ENCODE assay signal across 9 cellular contexts in the genomic region with DNA sequence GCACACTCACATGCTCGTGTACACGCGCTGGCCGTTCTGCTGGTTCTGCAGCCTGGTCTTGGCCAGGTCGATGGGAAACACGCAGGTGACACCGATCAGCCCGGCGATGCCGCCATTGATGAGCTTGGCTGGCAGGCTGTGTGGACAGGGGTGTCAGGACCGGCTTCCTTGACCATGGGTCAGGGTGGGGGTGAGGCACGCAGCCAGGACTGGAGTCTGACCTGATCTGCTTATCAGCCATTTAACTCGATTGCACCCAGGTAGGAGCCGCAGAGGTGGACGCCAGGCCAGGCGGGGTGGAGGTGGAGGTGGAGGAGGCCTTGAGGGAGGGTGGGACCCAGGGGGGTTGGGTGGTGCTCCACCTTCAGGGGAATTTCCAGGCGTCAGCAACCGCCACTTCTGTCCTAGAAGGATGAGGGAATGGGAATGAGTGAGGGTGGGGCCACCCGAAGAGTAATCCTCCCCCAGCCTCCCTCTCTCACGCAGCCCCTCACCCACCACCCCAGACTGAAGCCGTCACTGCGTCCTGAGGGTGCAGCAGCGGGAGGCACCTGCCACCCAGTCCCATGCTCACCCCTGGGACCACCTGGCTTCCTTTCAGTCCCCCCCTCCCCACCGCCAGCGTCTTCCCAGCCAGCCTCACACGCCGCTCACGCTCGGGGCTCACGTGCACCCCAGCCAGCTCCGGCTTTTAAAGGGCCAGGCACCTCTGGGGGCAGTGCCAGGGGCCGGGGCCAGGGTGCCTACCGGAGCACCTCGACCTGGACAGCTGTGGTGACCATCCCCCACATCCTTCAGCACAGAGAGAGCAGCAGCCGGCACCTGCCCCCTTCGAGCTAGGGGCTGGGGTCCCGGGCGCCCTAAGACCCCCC. TPM values are rescaled to one million over a fixed set of nuclear protein-coding genes. Genes with fewer than 3 reads are reported as not detected.
DNase-seq lines count a peak whose midpoint lies in the region; ATAC-seq and TF ChIP-seq lines count a peak whose summit lies in the region.
"Had no signal": no experiment of that assay in that cellular context is flagged by ENCODE, and none has a peak within 500 bp of the region (broad histone marks: within the 10 kb centered on the region; RNA-seq: fewer than 3 reads in every experiment).

No MANE protein-coding gene starts in this region.

- peak overlapping the region; percentile 94 for H3K9ac ChIP-seq in SU-DHL-6 (ENCODE audit: low read length)
- H3K9ac ChIP-seq: parathyroid adenoma had no signal

- H3K27ac Mint-ChIP-seq in activated CD4-positive, alpha-beta T cell treated with anti-CD3 and anti-CD28 coated beads for 36 hours = no peak overlapping the region

- H3K9me3 Mint-ChIP-seq in activated CD4-positive, alpha-beta T cell treated with anti-CD3 and anti-CD28 coated beads for 36 hours (ENCODE audit: low read depth) = no peaks in the 10 kb centered on the region

- no peaks in the 10 kb centered on the region for H3K9me3 ChIP-seq in SU-DHL-6 (ENCODE audit: insufficient read depth, low read length)
- no peaks in the 10 kb centered on the region for H3K9me3 ChIP-seq in testis

- peaks cover 2% of the 10 kb centered on the region; the same call in 1 of the 2 replicates for H4K20me1 ChIP-seq in SU-DHL-6 (ENCODE audit: low read depth, low read length)

- H3K27me3 Mint-ChIP-seq in activated CD4-positive, alpha-beta T cell treated with anti-CD3 and anti-CD28 coated beads for 36 hours = no peaks in the 10 kb centered on the region

- peaks cover 8% of the 10 kb centered on the region; the same call in 1 of the 2 replicates for H3F3A ChIP-seq in SU-DHL-6 (ENCODE audit: insufficient read depth)

- ATAC-seq in activated CD4-positive, alpha-beta T cell treated with anti-CD3 and anti-CD28 coated beads for 36 hours = no peak
- ATAC-seq in GM21723 (IDR thresholded peaks at IDR 0.05; ENCODE audit: unreplicated experiment) = no peak
- ATAC-seq in HG03520 (IDR thresholded peaks at IDR 0.05; ENCODE audit: unreplicated experiment) = no peak

- H3K27ac ChIP-seq in SU-DHL-6 (ENCODE audit: low read depth, low read length) = no peak overlapping the region; the same call in 1 of the 2 replicates
- peak overlapping the region; percentile 64 to 83 for H3K27ac ChIP-seq in testis
- H3K27ac ChIP-seq: parathyroid adenoma had no signal

- H3K27me3 ChIP-seq in SU-DHL-6 (ENCODE audit: low read length) = no peaks in the 10 kb centered on the region
- no peaks in the 10 kb centered on the region for H3K27me3 ChIP-seq in testis

- H3K4me2 ChIP-seq in SU-DHL-6 (ENCODE audit: low read depth, low read length, poor library complexity, severe bottlenecking) = peak overlapping the region; percentile 80

- H2AFZ ChIP-seq in SU-DHL-6 (ENCODE audit: low read depth, low read length, severe bottlenecking) = no peak overlapping the region
- H2AFZ ChIP-seq: parathyroid adenoma had no signal

- peaks cover 27% of the 10 kb centered on the region for H3K4me1 ChIP-seq in testis

- intact Hi-C loops in activated CD4-positive, alpha-beta T cell treated with anti-CD3 and anti-CD28 coated beads for 36 hours (cut with DNase I, micrococcal nuclease) = loop anchor here (5.0 to 10.0 kb wide), 2 partner anchors 220 to 483 kb away; partner anchors contain the start of genes IFITM1 (in 1 of the 2) and PHRF1 (in 1 of the 2)
- intact Hi-C loops in testis (cut with DNase I; ENCODE audit: low total_unique reads) = no loop called here

- POLR2A ChIA-PET in activated CD4-positive, alpha-beta T cell treated with anti-CD3 and anti-CD28 coated beads for 36 hours (lab: Charles Lee) = interaction anchor here (0.8 to 0.9 kb wide), 2 partner anchors 9 to 20 kb away, joined by 3 read pairs; no protein-coding TSS in a partner anchor

- H3K79me2 ChIP-seq in SU-DHL-6 (ENCODE audit: insufficient read depth, low read length) = peaks cover 15% of the 10 kb centered on the region; the same call in 1 of the 2 replicates
- H3K79me2 ChIP-seq: parathyroid adenoma had no signal

- no peak for TF ChIP-seq POLR2A in testis (IDR thresholded peaks at IDR 0.05)

- H3K4me3 Mint-ChIP-seq in activated CD4-positive, alpha-beta T cell treated with anti-CD3 and anti-CD28 coated beads for 36 hours = peak overlapping the region; percentile 79

- peak overlapping the region; percentile 87 for H3K4me3 ChIP-seq in SU-DHL-6 (ENCODE audit: insufficient read depth, low read length, poor library complexity, severe bottlenecking)
- peak overlapping the region; percentile 74 for H3K4me3 ChIP-seq in fibroblast of villous mesenchyme (ENCODE audit: low read depth, low read length)
- peak overlapping the region; percentile 13 to 76 for H3K4me3 ChIP-seq in testis

- no peak for TF ChIP-seq CTCF in SU-DHL-6 (IDR thresholded peaks at IDR 0.05; ENCODE audit: insufficient read depth, low read length, poor library complexity, severe bottlenecking)
- no peak for TF ChIP-seq CTCF in fibroblast of villous mesenchyme (IDR thresholded peaks at IDR 0.05; ENCODE audit: insufficient read depth, low read depth, low read length)
- TF ChIP-seq CTCF in testis (IDR thresholded peaks at IDR 0.05) = no peak

- H3K36me3 ChIP-seq in SU-DHL-6 (ENCODE audit: low read length) (no peaks in the 10 kb centered on the region), testis (ENCODE audit: low read depth, missing control alignments) (no peaks in the 10 kb centered on the region)

- CTCF ChIA-PET in activated CD4-positive, alpha-beta T cell treated with anti-CD3 and anti-CD28 coated beads for 36 hours (lab: Charles Lee) = no interaction called here

- peak; percentile 37 for DNase-seq in activated CD4-positive, alpha-beta T cell treated with anti-CD3 and anti-CD28 coated beads for 36 hours
- no peak for DNase-seq in activated CD4-positive, alpha-beta T cell treated with anti-CD3 and anti-CD28 coated beads for 48 hours
- DNase-seq in fibroblast of villous mesenchyme (ENCODE audit: low read depth) (no peak), testis (peak; percentile 56), NCI-H524 treated with DMSO at 0.1 percent for 48 hours (lab: John Stamatoyannopoulos, UW) (no peak)

- peaks cover 13% of the 10 kb centered on the region for H3K4me1 Mint-ChIP-seq in activated CD4-positive, alpha-beta T cell treated with anti-CD3 and anti-CD28 coated beads for 36 hours

- peaks cover 18% of the 10 kb centered on the region for H3K36me3 Mint-ChIP-seq in activated CD4-positive, alpha-beta T cell treated with anti-CD3 and anti-CD28 coated beads for 36 hours (ENCODE audit: low read depth)

- no peaks in the 10 kb centered on the region for H3K9me2 ChIP-seq in SU-DHL-6 (replicated peaks; ENCODE audit: insufficient read depth, low read length)

- WGBS in testis, 2 donors = 56 to 60% methylated on average over 12 to 38 of the region's 38 CpGs

RNA-seq across cellular contexts. Expression of gene SLC25A22, which starts 3.1 kb away (rescaled TPM):
- 10 to 100 TPM; 33.9 to 36.6 TPM for total RNA-seq in activated CD4-positive, alpha-beta T cell treated with anti-CD3 and anti-CD28 coated beads for 36 hours
- 12.6 and 16.8 TPM in 2 replicates for total RNA-seq in fibroblast of villous mesenchyme
- 10 to 100 TPM; 39.7 to 42.4 TPM for total RNA-seq in testis
- polyA plus RNA-seq in testis (ENCODE audit: insufficient read depth, low read depth, low replicate concordance) = 25.1 TPM

RNA-seq across cellular contexts. Expression of gene CEND1, which starts 5.1 kb away (rescaled TPM):
- 1 to 10 TPM in 1 of 2 experiments, under 1 TPM in 1; 0.50 to 1.1 TPM for total RNA-seq in activated CD4-positive, alpha-beta T cell treated with anti-CD3 and anti-CD28 coated beads for 36 hours
- total RNA-seq in fibroblast of villous mesenchyme = 0.43 and 0.64 TPM in 2 replicates
- 1 to 10 TPM; 1.0 to 2.1 TPM for total RNA-seq in testis
- polyA plus RNA-seq in testis (ENCODE audit: insufficient read depth, low read depth, low replicate concordance) = 0.50 TPM

RNA-seq across cellular contexts. Expression of gene PIDD1, which starts 10.0 kb away (rescaled TPM):
- total RNA-seq in activated CD4-positive, alpha-beta T cell treated with anti-CD3 and anti-CD28 coated beads for 36 hours = 10 to 100 TPM; 21.1 to 29.1 TPM
- total RNA-seq in fibroblast of villous mesenchyme = 5.5 and 7.8 TPM in 2 replicates
- total RNA-seq in testis = 10 to 100 TPM; 50.7 to 59.3 TPM
- polyA plus RNA-seq in testis (ENCODE audit: insufficient read depth, low read depth, low replicate concordance) = 17.6 TPM

RNA-seq across cellular contexts. Expression of gene RPLP2, which starts 14.8 kb away (rescaled TPM):
- 1,000 to 10,000 TPM; 2,132 to 3,230 TPM for total RNA-seq in activated CD4-positive, alpha-beta T cell treated with anti-CD3 and anti-CD28 coated beads for 36 hours
- total RNA-seq in fibroblast of villous mesenchyme (220 and 278 TPM in 2 replicates), testis (100 to 1,000 TPM; 193 to 864 TPM)
- 943 TPM for polyA plus RNA-seq in testis (ENCODE audit: insufficient read depth, low read depth, low replicate concordance)

RNA-seq across cellular contexts. Expression of gene GATD1, which starts 17.7 kb away (rescaled TPM):
- total RNA-seq in activated CD4-positive, alpha-beta T cell treated with anti-CD3 and anti-CD28 coated beads for 36 hours = 10 to 100 TPM; 45.7 to 59.8 TPM
- total RNA-seq in fibroblast of villous mesenchyme (26.3 and 44.8 TPM in 2 replicates), testis (10 to 100 TPM; 80.9 to 84.2 TPM)
- polyA plus RNA-seq in testis (ENCODE audit: insufficient read depth, low read depth, low replicate concordance) = 64.3 TPM

Comparison
In these comparisons a context has a peak if more than half of its experiments do, and no peak if none do; other contexts are left out.
1. DNase-seq: peak in activated CD4-positive, alpha-beta T cell treated with anti-CD3 and anti-CD28 coated beads for 36 hours (single experiment) and testis (single experiment); none in activated CD4-positive, alpha-beta T cell treated with anti-CD3 and anti-CD28 coated beads for 48 hours (single experiment), fibroblast of villous mesenchyme (single experiment) and NCI-H524 treated with DMSO at 0.1 percent for 48 hours (single experiment).
2. Peak in every context shown above with its lines, with median percentiles within 50 percentile points of each other: H3K4me3 ChIP-seq.